ENCODE assay signal across 1 cellular context in genomic region chr3:183845090-183845489, GRCh38.
TF ChIP-seq lines count a peak whose summit lies in the region.

No MANE protein-coding gene starts in this region.

TF ChIP-seq in IMR-90, 13 proteins besides CTCF, POLR2A, EP300 and RAD21 (continued from another document):
- no peak for TF ChIP-seq ELK1 (IDR thresholded peaks at IDR 0.05; ENCODE audit: borderline replicate concordance, low read depth, low read length)
- TF ChIP-seq RCOR1 (IDR thresholded peaks at IDR 0.05; ENCODE audit: insufficient replicate concordance, low read length): no peak
- TF ChIP-seq SMC3 (IDR thresholded peaks at IDR 0.05; ENCODE audit: low read depth, low read length): no peak
- TF ChIP-seq MAZ (IDR thresholded peaks at IDR 0.05; ENCODE audit: borderline replicate concordance, low read depth, low read length): no peak
- no peak for TF ChIP-seq NFE2L2 (IDR thresholded peaks at IDR 0.05; ENCODE audit: low read depth, low read length)
- no peak for TF ChIP-seq FOS (IDR thresholded peaks at IDR 0.05; ENCODE audit: low read depth, low read length)
- no peak for TF ChIP-seq MXI1 (IDR thresholded peaks at IDR 0.05; ENCODE audit: borderline replicate concordance, low read depth, low read length)
- no peak for TF ChIP-seq CHD1 (IDR thresholded peaks at IDR 0.05; ENCODE audit: low read depth, low read length)
